Comparison of ENCODE assay signal across 7 cellular contexts in the genomic region with DNA sequence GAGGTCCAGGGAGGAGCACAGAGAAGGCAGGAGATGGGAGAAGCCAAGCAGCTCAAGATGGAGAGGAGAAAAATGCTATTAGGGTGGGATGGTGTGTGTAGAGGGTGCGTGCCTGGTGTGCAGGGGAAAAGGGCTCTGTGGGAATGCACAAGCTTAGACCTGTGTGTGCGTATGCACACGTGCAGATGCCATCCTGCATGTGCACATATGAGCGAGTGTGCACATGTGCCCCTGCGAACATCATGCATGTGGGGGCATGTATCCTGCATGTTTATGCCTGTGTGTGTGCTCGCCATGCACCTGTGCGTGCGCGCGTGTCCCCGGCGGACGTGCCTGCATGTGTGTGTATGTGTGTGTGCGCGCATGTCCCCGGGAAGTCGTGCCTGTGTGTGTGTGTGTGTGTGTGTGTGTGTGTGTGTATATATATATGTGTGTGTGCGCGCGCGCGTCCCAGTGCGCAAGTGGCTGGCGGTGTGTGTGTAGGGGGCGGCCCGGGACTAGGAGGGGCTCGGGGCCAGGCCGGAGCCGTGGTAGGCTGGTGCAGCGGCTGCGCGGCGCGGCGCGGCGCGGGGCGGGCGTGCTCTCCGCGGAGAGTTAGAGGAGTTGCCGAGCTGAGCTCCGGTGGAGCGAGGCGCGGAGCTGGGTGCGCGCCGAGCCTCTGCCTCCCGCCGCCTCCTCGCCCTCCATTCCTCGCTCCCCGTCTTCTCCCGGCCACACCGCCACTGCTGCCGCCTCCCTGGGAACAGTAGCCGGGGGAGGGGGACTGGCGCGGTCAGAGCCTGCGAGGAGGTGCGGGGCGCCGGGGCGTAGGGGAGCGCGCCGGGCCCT. TPM values are rescaled to one million over a fixed set of nuclear protein-coding genes. Genes with fewer than 3 reads are reported as not detected.
A peak's percentile ranks its signal among the peaks of the same experiment; 100 is the strongest.
DNase-seq lines count a peak whose midpoint lies in the region; ATAC-seq and TF ChIP-seq lines count a peak whose summit lies in the region.

Gene KCNJ12 (plus strand): TSS at position 601 of the 828 bp plus-strand sequence. CDS start 38,986 bp downstream, outside the sequence.

- H2BK12ac ChIP-seq in H9 (ENCODE audit: insufficient read length, low read depth, low read length): no peak within 1 kb of the TSS

- H2BK5ac ChIP-seq in H9 (ENCODE audit: insufficient read length, low read length): no peak within 1 kb of the TSS

- H2BK120ac ChIP-seq in H9 (ENCODE audit: low read depth, low read length, poor library complexity, severe bottlenecking): no peak within 1 kb of the TSS

- H3K27me3 Mint-ChIP-seq in H9 (ENCODE audit: low read depth): peaks cover 64% of the 10 kb centered on the region

- H3K27ac Mint-ChIP-seq in H9: peak within 1 kb of the TSS in 1 of 3 experiments; percentile 6; a peak in 1 of 7 replicates

- H3K4me3 ChIP-seq in adipocyte (ENCODE audit: low read length) (peak within 1 kb of the TSS; percentile 83), iPS-15b (ENCODE audit: low read depth, low read length) (peak within 1 kb of the TSS; percentile 71), gastrocnemius medialis (peak within 1 kb of the TSS; percentile 59 to 68 (median 62))

- peak within 1 kb of the TSS; percentile 76 for H3K4me2 ChIP-seq in H9 (ENCODE audit: insufficient read depth, insufficient read length, low read length)

- no peaks in the 10 kb centered on the region for H3K36me3 Mint-ChIP-seq in H9 (ENCODE audit: insufficient read depth in 1 of 3, low read depth in 3 of 3)

- H3K9me3 Mint-ChIP-seq in H9: no peaks in the 10 kb centered on the region; a peak in 1 of 5 replicates

- H3T11ph ChIP-seq in H9 (ENCODE audit: low read length): no peak within 1 kb of the TSS

- no CpG with 5 or more reads among the region's 69 CpGs for WGBS in H9 (ENCODE audit: extremely low coverage, insufficient read length, low lambda C conversion rate)

- H3K36me3 ChIP-seq in adipocyte (ENCODE audit: control insufficient read depth, insufficient read depth, low read length, severe bottlenecking): no peaks in the 10 kb centered on the region
- no peaks in the 10 kb centered on the region for H3K36me3 ChIP-seq in iPS-15b (ENCODE audit: control insufficient read depth, insufficient read depth, low read length)
- no peaks in the 10 kb centered on the region for H3K36me3 ChIP-seq in gastrocnemius medialis

- no peak within 1 kb of the TSS for H3K4ac ChIP-seq in H9 (ENCODE audit: low read depth, low read length)

- H3K9ac ChIP-seq in H9 (ENCODE audit: extremely low read depth, insufficient read length, low read length) (no peak within 1 kb of the TSS), adipocyte (ENCODE audit: low read length) (peak within 1 kb of the TSS; percentile 85), iPS-15b (ENCODE audit: low read depth, low read length) (peak within 1 kb of the TSS; percentile 12)

- peaks cover 2% of the 10 kb centered on the region for H4K20me1 ChIP-seq in H9 (ENCODE audit: control insufficient read depth, insufficient read depth, insufficient read length)

- H3K4me1 Mint-ChIP-seq in H9: peaks cover 14 to 36% of the 10 kb centered on the region in 2 experiments; a peak in 3 of 4 replicates

- H3K27me3 ChIP-seq in H9 (ENCODE audit: insufficient read depth, low read length) (peaks cover 14% of the 10 kb centered on the region; the same call in 1 of the 2 replicates), adipocyte (replicated peaks; ENCODE audit: control insufficient read depth, insufficient read depth, low read length) (peaks cover 11% of the 10 kb centered on the region), iPS-15b (ENCODE audit: control insufficient read depth, insufficient read depth, low read length) (peaks cover 40% of the 10 kb centered on the region), gastrocnemius medialis (no peaks in the 10 kb centered on the region)

- H3K23me2 ChIP-seq in H9 (ENCODE audit: insufficient read length, low read depth, low read length, poor library complexity, severe bottlenecking): peaks cover 15% of the 10 kb centered on the region

- no peak within 1 kb of the TSS for H4K8ac ChIP-seq in H9 (replicated peaks; ENCODE audit: insufficient read length, low read depth, low read length)

- no peak within 1 kb of the TSS for H2BK15ac ChIP-seq in H9 (ENCODE audit: low read depth, low read length)

- no peak within 1 kb of the TSS for H2AK5ac ChIP-seq in H9 (ENCODE audit: insufficient read length, low read length)

- H3K4me3 Mint-ChIP-seq in H9: peak within 1 kb of the TSS; percentile 60 to 83

- DNase-seq in H9 (peak; percentile 57), adipocyte (ENCODE audit: low read depth) (peak; percentile 46), gastrocnemius medialis (peak in 1 of 2 donors; percentile 44), medulla oblongata (ENCODE audit: extremely low spot score) (no peak)

- intact Hi-C loops in gastrocnemius medialis (cut with DNase I; ENCODE audit: low total_unique reads): loop anchor here (5.0 kb wide), 3 partner anchors 39 to 136 kb away; partner anchors contain the start of gene MAP2K3

- no peaks in the 10 kb centered on the region for H3K79me2 ChIP-seq in H9 (ENCODE audit: insufficient read depth, low read length)

- no peak within 1 kb of the TSS for H4K5ac ChIP-seq in H9 (ENCODE audit: insufficient read length, low read depth, low read length)

- H2BK20ac ChIP-seq in H9 (ENCODE audit: low read depth, low read length, poor library complexity, severe bottlenecking): no peak within 1 kb of the TSS

- H3K4me1 ChIP-seq in H9 (ENCODE audit: insufficient read depth, low read length) (no peaks in the 10 kb centered on the region), adipocyte (ENCODE audit: control insufficient read depth, insufficient read depth, low read length) (peaks cover 16% of the 10 kb centered on the region), iPS-15b (ENCODE audit: control insufficient read depth, insufficient read depth, low read length) (no peaks in the 10 kb centered on the region), gastrocnemius medialis (peaks cover 31 to 42% of the 10 kb centered on the region in 2 donors)

- TF ChIP-seq CTCF in H9 (conservative IDR thresholded peaks at IDR 0.05): no peak
- no peak for TF ChIP-seq CTCF in gastrocnemius medialis (IDR thresholded peaks at IDR 0.05 in 4 of 5, conservative IDR thresholded peaks at IDR 0.05 in 1 of 5)

- H3K27ac ChIP-seq in H9 (ENCODE audit: insufficient read length, low read depth, low read length): no peak within 1 kb of the TSS
- peak within 1 kb of the TSS; percentile 88 to 93 (median 89) for H3K27ac ChIP-seq in gastrocnemius medialis

- no peak within 1 kb of the TSS for H3K23ac ChIP-seq in H9 (ENCODE audit: insufficient read length, low read depth, low read length)

- H3K18ac ChIP-seq in H9 (ENCODE audit: insufficient read length, low read depth, low read length): no peak within 1 kb of the TSS

- H3K9me3 ChIP-seq in H9 (ENCODE audit: control insufficient read depth, low read depth, low read length) (no peaks in the 10 kb centered on the region), adipocyte (ENCODE audit: control insufficient read depth, low read length) (no peaks in the 10 kb centered on the region), iPS-15b (ENCODE audit: control insufficient read depth, insufficient read depth, low read length) (no peaks in the 10 kb centered on the region), gastrocnemius medialis (no peaks in the 10 kb centered on the region)

- no peak within 1 kb of the TSS for H2AFZ ChIP-seq in H9 (ENCODE audit: low read length)

- no peak within 1 kb of the TSS for H3K14ac ChIP-seq in H9 (ENCODE audit: insufficient read depth, low read length)

- peak; percentile 62 to 65 for TF ChIP-seq POLR2A in gastrocnemius medialis (IDR thresholded peaks at IDR 0.05)

- no peak within 1 kb of the TSS for H4K91ac ChIP-seq in H9 (ENCODE audit: insufficient read length, low read depth, low read length)

- in situ Hi-C loops in gastrocnemius medialis (cut with MboI; ENCODE audit: low sequenced_read_pairs in 4 of 4): no loop called here

- no peaks in the 10 kb centered on the region for H3K79me1 ChIP-seq in H9 (ENCODE audit: insufficient read depth, low read depth, low read length, poor library complexity, severe bottlenecking)

- no peak within 1 kb of the TSS for H3K56ac ChIP-seq in H9 (ENCODE audit: insufficient read length, low read depth, low read length)

- ATAC-seq in gastrocnemius medialis (peak; percentile 26 to 30), GM18873 (IDR thresholded peaks at IDR 0.05; ENCODE audit: low FRiP score, unreplicated experiment) (no peak), HG03460 (IDR thresholded peaks at IDR 0.05; ENCODE audit: unreplicated experiment) (no peak)

RNA-seq across cellular contexts. Expression of gene KCNJ12, which starts in this region (rescaled TPM):
- total RNA-seq in H9 (2021): 0.29 and 0.39 TPM in 2 replicates
- 10 to 100 TPM; 18.2 to 35.7 (median 29.2) TPM for total RNA-seq in gastrocnemius medialis

Comparison
In these comparisons a context has a peak if more than half of its experiments do, and no peak if none do; other contexts are left out.
1. RNA of gene KCNJ12 (total RNA-seq): 18.2 to 35.7 TPM in gastrocnemius medialis; 0.29 to 0.39 TPM in H9; every median in the first group is over 10 times any median in the second.
2. Peak in DNase-seq and H3K4me2 ChIP-seq in H9; RNA of the gene not detected or under 1 TPM.
3. ATAC-seq: peak in gastrocnemius medialis (2 of 2); none in GM18873 (single experiment) and HG03460 (single experiment).
4. Peak in every context shown above with its lines, with median percentiles within 50 percentile points of each other: H3K4me3 ChIP-seq.